ENCODE assay signal across 9 cellular contexts in genomic region chr17:78258323-78259229, GRCh38. TPM values are rescaled to one million over a fixed set of nuclear protein-coding genes. Genes with fewer than 3 reads are reported as not detected.
DNase-seq lines count a peak whose midpoint lies in the region; ATAC-seq and TF ChIP-seq lines count a peak whose summit lies in the region.
"Had no signal": no experiment of that assay in that cellular context is flagged by ENCODE, and none has a peak within 500 bp of the region (broad histone marks: within the 10 kb centered on the region; RNA-seq: fewer than 3 reads in every experiment).

No MANE protein-coding gene starts in this region.

- H3F3A ChIP-seq in GM23338 (replicated peaks; ENCODE audit: low read depth), result peaks cover 10% of the 10 kb centered on the region

- no peaks in the 10 kb centered on the region for H3K9me3 Mint-ChIP-seq in GM23338
- no peaks in the 10 kb centered on the region for H3K9me3 Mint-ChIP-seq in T-helper 2 cell treated with Interferon-gamma antibody and Interleukin-4, amounts not matched to agents 5 μg/mL and 100 μg/mL, for 36 hours
- H3K9me3 Mint-ChIP-seq in neural crest cell, result no peaks in the 10 kb centered on the region

- H2AFZ ChIP-seq in GM23338, result peak overlapping the region; percentile 78; the same call in 1 of the 2 replicates

- no peak overlapping the region for H3K27ac ChIP-seq in GM23338 (ENCODE audit: low read depth)

- no peaks in the 10 kb centered on the region for H3K9me2 ChIP-seq in GM23338 (ENCODE audit: insufficient read depth)

- H3K4me3 ChIP-seq in GM23338 (no peak overlapping the region), astrocyte of the spinal cord (ENCODE audit: low read depth, low read length) (no peak overlapping the region)

- H3K79me2 ChIP-seq in GM23338 (replicated peaks; ENCODE audit: insufficient read depth), result no peaks in the 10 kb centered on the region

- ATAC-seq in GM23338 (peak; percentile 8), HG03139 (IDR thresholded peaks at IDR 0.05; ENCODE audit: unreplicated experiment) (no peak), GM18868 (IDR thresholded peaks at IDR 0.05; ENCODE audit: unreplicated experiment) (no peak)
- ATAC-seq: HCT116 had no signal

- peak overlapping the region; percentile 43; the same call in 1 of the 2 replicates for H3K4me2 ChIP-seq in GM23338

- H3K4me1 Mint-ChIP-seq in GM23338 (peaks cover 24% of the 10 kb centered on the region), neural crest cell (peaks cover 31% of the 10 kb centered on the region)
- peaks cover 34% of the 10 kb centered on the region for H3K4me1 Mint-ChIP-seq in T-helper 2 cell treated with Interferon-gamma antibody and Interleukin-4, amounts not matched to agents 5 μg/mL and 100 μg/mL, for 36 hours (ENCODE audit: low read depth)

- TF ChIP-seq CTCF in GM23338 (conservative IDR thresholded peaks at IDR 0.05; ENCODE audit: low read depth in 2 of 2) (0 out of 4 replicates have a peak, but pooled peaks of 1 of the 2 experiments have one; percentile 1), astrocyte of the spinal cord (IDR thresholded peaks at IDR 0.05; ENCODE audit: low read depth, low read length) (no peak), neural crest cell (conservative IDR thresholded peaks at IDR 0.05) (no peak)

- H3K4me3 Mint-ChIP-seq in GM23338 (no peak overlapping the region), neural crest cell (peak overlapping the region; percentile 45)
- peak overlapping the region; percentile 69 for H3K4me3 Mint-ChIP-seq in T-helper 2 cell treated with Interferon-gamma antibody and Interleukin-4, amounts not matched to agents 5 μg/mL and 100 μg/mL, for 36 hours

- in situ Hi-C loops in astrocyte of the spinal cord (cut with HindIII; ENCODE audit: low sequenced_read_pairs), result no loop called here

- no peaks in the 10 kb centered on the region for H3K27me3 ChIP-seq in GM23338 (ENCODE audit: insufficient read depth)

- peaks cover 13% of the 10 kb centered on the region for H3K4me1 ChIP-seq in GM23338 (ENCODE audit: insufficient read depth)

- H3K36me3 ChIP-seq in GM23338 (ENCODE audit: insufficient read depth), result no peaks in the 10 kb centered on the region

- no peaks in the 10 kb centered on the region for H4K20me1 ChIP-seq in GM23338 (replicated peaks; ENCODE audit: insufficient read depth)

- peak; percentile 62 for DNase-seq in GM23338 (ENCODE audit: low spot score)
- DNase-seq in T-helper 2 cell treated with Interferon-gamma antibody and Interleukin-4, amounts not matched to agents 5 μg/mL and 100 μg/mL, for 36 hours (ENCODE audit: low spot score), result peak; percentile 68
- peak; percentile 17 for DNase-seq in astrocyte of the spinal cord (ENCODE audit: low read depth, low spot score)
- no peak for DNase-seq in neural crest cell (ENCODE audit: low read depth, low spot score)
- DNase-seq in NCI-H446 (lab: John Stamatoyannopoulos, UW), result no peak
- DNase-seq in NCI-H2227 (lab: John Stamatoyannopoulos, UW; ENCODE audit: unreplicated experiment), result no peak

- H3K27me3 Mint-ChIP-seq in GM23338 (ENCODE audit: insufficient read depth, low read depth, poor library complexity), result peaks cover 11% of the 10 kb centered on the region
- H3K27me3 Mint-ChIP-seq in T-helper 2 cell treated with Interferon-gamma antibody and Interleukin-4, amounts not matched to agents 5 μg/mL and 100 μg/mL, for 36 hours (ENCODE audit: low read depth), result no peaks in the 10 kb centered on the region
- no peaks in the 10 kb centered on the region for H3K27me3 Mint-ChIP-seq in neural crest cell (ENCODE audit: low read depth)

- no peaks in the 10 kb centered on the region for H3K36me3 Mint-ChIP-seq in GM23338 (ENCODE audit: low read depth)
- peaks cover 1% of the 10 kb centered on the region for H3K36me3 Mint-ChIP-seq in T-helper 2 cell treated with Interferon-gamma antibody and Interleukin-4, amounts not matched to agents 5 μg/mL and 100 μg/mL, for 36 hours (ENCODE audit: low read depth)
- H3K36me3 Mint-ChIP-seq in neural crest cell (ENCODE audit: low read depth), result no peaks in the 10 kb centered on the region

- H3K27ac Mint-ChIP-seq in GM23338, result no peak overlapping the region; the same call in 1 of the 2 replicates
- H3K27ac Mint-ChIP-seq in T-helper 2 cell treated with Interferon-gamma antibody and Interleukin-4, amounts not matched to agents 5 μg/mL and 100 μg/mL, for 36 hours, result peak overlapping the region; percentile 87
- H3K27ac Mint-ChIP-seq in neural crest cell (ENCODE audit: unreplicated experiment), result no peak overlapping the region

TF ChIP-seq in GM23338, 12 proteins besides CTCF, POLR2A, EP300 and RAD21 (continues in another document):
- TF ChIP-seq ZNF331 (CRISPR knock-in tag; IDR thresholded peaks at IDR 0.05; ENCODE audit: low read depth) (no peak), ZNF462 (CRISPR knock-in tag; IDR thresholded peaks at IDR 0.05) (no peak)

RNA-seq across cellular contexts. Expression of gene TMEM235, which starts 27.1 kb away (rescaled TPM):
- not detected in 2 replicates for total RNA-seq in GM23338 (2014; rRNA removed; shearing (Covaris generic))
- polyA plus RNA-seq in GM23338 (2016; fragmentation: Nextera tagmentation; extraction: Ambion mirVana), result not detected in 2 replicates
- total RNA-seq in neural crest cell, result not detected in 2 replicates

RNA-seq across cellular contexts. Expression of gene BIRC5, which starts 44.5 kb away (rescaled TPM):
- 89.7 and 114 TPM in 2 replicates for total RNA-seq in GM23338 (2014; rRNA removed; shearing (Covaris generic))
- 111 and 132 TPM in 2 replicates for polyA plus RNA-seq in GM23338 (2016; fragmentation: Nextera tagmentation; extraction: Ambion mirVana)
- 123 and 134 TPM in 2 replicates for total RNA-seq in neural crest cell

Comparison
In these comparisons a context has a peak if more than half of its experiments do, and no peak if none do; other contexts are left out.
1. DNase-seq: peak in GM23338 (single experiment), T-helper 2 cell treated with Interferon-gamma antibody and Interleukin-4, amounts not matched to agents 5 μg/mL and 100 μg/mL, for 36 hours (single experiment) and astrocyte of the spinal cord (single experiment); none in neural crest cell (single experiment), NCI-H446 (0 of 2) and NCI-H2227 (single experiment).